16 cellular contexts compared by ENCODE assay signal in the genomic region with DNA sequence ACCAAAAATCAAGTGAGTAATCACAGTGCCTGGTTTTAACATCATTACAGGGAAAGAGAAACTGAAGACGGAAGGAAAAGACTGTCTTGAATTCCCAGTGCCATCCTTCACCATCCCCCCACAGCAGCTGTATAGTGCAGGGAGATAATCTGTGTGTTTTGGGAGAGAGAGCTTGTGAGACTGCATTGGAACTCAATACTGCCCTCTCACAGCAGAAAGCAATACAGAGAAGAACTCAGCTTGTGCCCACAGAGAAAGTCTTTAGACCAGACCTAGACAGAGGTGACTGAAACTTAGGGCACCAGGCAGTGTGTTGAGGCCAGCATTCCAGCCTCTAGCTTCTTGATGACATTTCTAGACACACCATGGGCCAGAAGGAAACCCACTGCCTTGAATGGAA.
DNase-seq lines count a peak whose midpoint lies in the region; ATAC-seq and TF ChIP-seq lines count a peak whose summit lies in the region.
"Had no signal": no experiment of that assay in that cellular context is flagged by ENCODE, and none has a peak within 500 bp of the region (broad histone marks: within the 10 kb centered on the region; RNA-seq: fewer than 3 reads in every experiment).

No MANE protein-coding gene starts in this region.

- CTCF ChIA-PET in WTC11 (lab: Charles Lee) = interaction anchor here (0.6 to 1.4 kb wide), 2 partner anchors 10 to 398 kb away, joined by 3 read pairs; no protein-coding TSS in a partner anchor

- POLR2A ChIA-PET in WTC11 (lab: Charles Lee) = no interaction called here

- peaks cover 31% of the 10 kb centered on the region for H3K9me3 Mint-ChIP-seq in WTC11

- TF ChIP-seq POLR2A in thyroid gland (IDR thresholded peaks at IDR 0.05) = no peak

- 69 to 73% methylated on average over 1 of the region's 1 CpG for WGBS in thyroid gland, 2 donors

- H3K27ac Mint-ChIP-seq in WTC11 = no peak overlapping the region
- H3K27ac Mint-ChIP-seq: CD4-positive, CD25-positive, alpha-beta regulatory T cell; IgD-negative memory B cell had no signal

- H3K4me1 ChIP-seq in thyroid gland = no peaks in the 10 kb centered on the region
- no peaks in the 10 kb centered on the region for H3K4me1 ChIP-seq in SJCRH30

- no peaks in the 10 kb centered on the region for H3K36me3 ChIP-seq in H7 (replicated peaks; ENCODE audit: control insufficient read depth, insufficient read depth, low read length)
- no peaks in the 10 kb centered on the region for H3K36me3 ChIP-seq in thyroid gland
- no peaks in the 10 kb centered on the region for H3K36me3 ChIP-seq in SJCRH30
- H3K36me3 ChIP-seq: BLaER1 treated with 17β-estradiol and CSF1 and Interleukin-3, amounts not matched to agents 10 nM and 100 nM had no signal

- H3K4me3 Mint-ChIP-seq in WTC11 = no peak overlapping the region
- H3K4me3 Mint-ChIP-seq: CD4-positive, CD25-positive, alpha-beta regulatory T cell; IgD-negative memory B cell had no signal

- no peaks in the 10 kb centered on the region; the same call in 1 of the 2 replicates for H3K27me3 Mint-ChIP-seq in WTC11 (ENCODE audit: low read depth)
- H3K27me3 Mint-ChIP-seq: CD4-positive, CD25-positive, alpha-beta regulatory T cell; IgD-negative memory B cell had no signal

- DNase-seq in H7 (peak; percentile 1), LNCaP clone FGC (ENCODE audit: low read depth) (no peak), WTC11 (ENCODE audit: low spot score) (no peak), islet precursor cell (peak; percentile 40), thyroid gland (no peak), SJCRH30 (no peak), AG20443 (ENCODE audit: low spot score) (no peak)
- DNase-seq: CD4-positive, CD25-positive, alpha-beta regulatory T cell; DMS79; GOT3; KG1 had no signal

- H3K27ac ChIP-seq in thyroid gland (no peak overlapping the region), SJCRH30 (no peak overlapping the region)
- H3K27ac ChIP-seq: BLaER1 treated with 17β-estradiol and CSF1 and Interleukin-3, amounts not matched to agents 10 nM and 100 nM had no signal

- H3K27me3 ChIP-seq in H7 (ENCODE audit: control insufficient read depth, insufficient read depth, low read length) (no peaks in the 10 kb centered on the region), thyroid gland (no peaks in the 10 kb centered on the region), SJCRH30 (no peaks in the 10 kb centered on the region)
- H3K27me3 ChIP-seq: BLaER1 treated with 17β-estradiol and CSF1 and Interleukin-3, amounts not matched to agents 10 nM and 100 nM had no signal

- peak; percentile 81 for ATAC-seq in WTC11
- no peak for ATAC-seq in HG03097 (IDR thresholded peaks at IDR 0.05; ENCODE audit: low FRiP score, unreplicated experiment)
- ATAC-seq: GM12878, HCT116 had no signal

- no peaks in the 10 kb centered on the region for H3K9me3 ChIP-seq in thyroid gland
- H3K9me3 ChIP-seq in SJCRH30 (replicated peaks) = no peaks in the 10 kb centered on the region

- TF ChIP-seq CTCF in LNCaP clone FGC (IDR thresholded peaks at IDR 0.05; ENCODE audit: control insufficient read depth, extremely low read depth, insufficient read depth) (peak; percentile 10; the same call in 1 of the 2 replicates), WTC11 (IDR thresholded peaks at IDR 0.05) (no peak), thyroid gland (IDR thresholded peaks at IDR 0.05) (no peak)

- no peak overlapping the region for H3K4me3 ChIP-seq in H7 (ENCODE audit: insufficient read depth, low read depth, low read length)
- no peak overlapping the region for H3K4me3 ChIP-seq in LNCaP clone FGC (ENCODE audit: low read depth, low read length)
- no peak overlapping the region for H3K4me3 ChIP-seq in thyroid gland (replicated peaks in 1 of 3)
- H3K4me3 ChIP-seq in SJCRH30 = no peak overlapping the region
- H3K4me3 ChIP-seq: BLaER1 treated with 17β-estradiol and CSF1 and Interleukin-3, amounts not matched to agents 10 nM and 100 nM; GM12878 had no signal

- intact Hi-C loops in thyroid gland (cut with DNase I) = no loop called here

- peaks cover 4% of the 10 kb centered on the region for H3K4me1 Mint-ChIP-seq in WTC11
- H3K4me1 Mint-ChIP-seq: CD4-positive, CD25-positive, alpha-beta regulatory T cell; IgD-negative memory B cell had no signal

- peaks cover 18% of the 10 kb centered on the region for H3K36me3 Mint-ChIP-seq in WTC11
- H3K36me3 Mint-ChIP-seq: CD4-positive, CD25-positive, alpha-beta regulatory T cell had no signal

TF ChIP-seq in WTC11, 78 proteins besides CTCF, POLR2A, EP300 and RAD21:
- TF ChIP-seq ZNF121 (CRISPR knock-in tag; IDR thresholded peaks at IDR 0.05) (no peak), TEAD4 (CRISPR knock-in tag; IDR thresholded peaks at IDR 0.05) (no peak), USF2 (CRISPR knock-in tag; IDR thresholded peaks at IDR 0.05) (no peak), NR2C2 (CRISPR knock-in tag; IDR thresholded peaks at IDR 0.05) (no peak), CREB1 (CRISPR knock-in tag; IDR thresholded peaks at IDR 0.05) (no peak), ZNF532 (CRISPR knock-in tag; IDR thresholded peaks at IDR 0.05; ENCODE audit: borderline replicate concordance) (no peak), TP53 (CRISPR knock-in tag; IDR thresholded peaks at IDR 0.05) (no peak), CBFB (CRISPR knock-in tag; IDR thresholded peaks at IDR 0.05; ENCODE audit: low read depth) (no peak), SP1 (CRISPR knock-in tag; conservative IDR thresholded peaks at IDR 0.05) (no peak), FOXJ3 (CRISPR knock-in tag; IDR thresholded peaks at IDR 0.05; ENCODE audit: borderline replicate concordance) (no peak), MYBL2 (CRISPR knock-in tag; IDR thresholded peaks at IDR 0.05) (no peak), ZNF423 (CRISPR knock-in tag; IDR thresholded peaks at IDR 0.05) (no peak), IRF2 (CRISPR knock-in tag; IDR thresholded peaks at IDR 0.05; ENCODE audit: borderline replicate concordance, low read depth) (no peak), ZNF219 (CRISPR knock-in tag; IDR thresholded peaks at IDR 0.05; ENCODE audit: borderline replicate concordance) (no peak), ETV6 (CRISPR knock-in tag; IDR thresholded peaks at IDR 0.05) (no peak)
- TF ChIP-seq, protein P1, sequence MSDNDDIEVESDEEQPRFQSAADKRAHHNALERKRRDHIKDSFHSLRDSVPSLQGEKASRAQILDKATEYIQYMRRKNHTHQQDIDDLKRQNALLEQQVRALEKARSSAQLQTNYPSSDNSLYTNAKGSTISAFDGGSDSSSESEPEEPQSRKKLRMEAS (CRISPR knock-in tag; IDR thresholded peaks at IDR 0.05) = no peak
- TF ChIP-seq, protein P2, sequence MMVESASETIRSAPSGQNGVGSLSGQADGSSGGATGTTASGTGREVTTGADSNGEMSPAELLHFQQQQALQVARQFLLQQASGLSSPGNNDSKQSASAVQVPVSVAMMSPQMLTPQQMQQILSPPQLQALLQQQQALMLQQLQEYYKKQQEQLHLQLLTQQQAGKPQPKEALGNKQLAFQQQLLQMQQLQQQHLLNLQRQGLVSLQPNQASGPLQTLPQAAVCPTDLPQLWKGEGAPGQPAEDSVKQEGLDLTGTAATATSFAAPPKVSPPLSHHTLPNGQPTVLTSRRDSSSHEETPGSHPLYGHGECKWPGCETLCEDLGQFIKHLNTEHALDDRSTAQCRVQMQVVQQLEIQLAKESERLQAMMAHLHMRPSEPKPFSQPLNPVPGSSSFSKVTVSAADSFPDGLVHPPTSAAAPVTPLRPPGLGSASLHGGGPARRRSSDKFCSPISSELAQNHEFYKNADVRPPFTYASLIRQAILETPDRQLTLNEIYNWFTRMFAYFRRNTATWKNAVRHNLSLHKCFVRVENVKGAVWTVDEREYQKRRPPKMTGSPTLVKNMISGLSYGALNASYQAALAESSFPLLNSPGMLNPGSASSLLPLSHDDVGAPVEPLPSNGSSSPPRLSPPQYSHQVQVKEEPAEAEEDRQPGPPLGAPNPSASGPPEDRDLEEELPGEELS (CRISPR knock-in tag; IDR thresholded peaks at IDR 0.05) = no peak

Comparison
In these comparisons a context has a peak if more than half of its experiments do, and no peak if none do; other contexts are left out.
1. DNase-seq: peak in H7 (single experiment) and islet precursor cell (single experiment); none in LNCaP clone FGC (single experiment), WTC11 (single experiment), thyroid gland (0 of 2), SJCRH30 (0 of 2) and AG20443 (single experiment).